Comparison of ENCODE assay signal across 1 cellular context in genomic region chr17:45096141-45096540, GRCh38.
TF ChIP-seq lines count a peak whose summit lies in the region.

No MANE protein-coding gene starts in this region.

TF ChIP-seq in GM12878, 131 proteins besides CTCF, POLR2A, EP300 and RAD21:
- TF ChIP-seq LARP7 (IDR thresholded peaks at IDR 0.05), result no peak
- no peak for TF ChIP-seq PML (IDR thresholded peaks at IDR 0.05; ENCODE audit: low read length)
